Comparison of ENCODE assay signal across 15 cellular contexts in the genomic region with DNA sequence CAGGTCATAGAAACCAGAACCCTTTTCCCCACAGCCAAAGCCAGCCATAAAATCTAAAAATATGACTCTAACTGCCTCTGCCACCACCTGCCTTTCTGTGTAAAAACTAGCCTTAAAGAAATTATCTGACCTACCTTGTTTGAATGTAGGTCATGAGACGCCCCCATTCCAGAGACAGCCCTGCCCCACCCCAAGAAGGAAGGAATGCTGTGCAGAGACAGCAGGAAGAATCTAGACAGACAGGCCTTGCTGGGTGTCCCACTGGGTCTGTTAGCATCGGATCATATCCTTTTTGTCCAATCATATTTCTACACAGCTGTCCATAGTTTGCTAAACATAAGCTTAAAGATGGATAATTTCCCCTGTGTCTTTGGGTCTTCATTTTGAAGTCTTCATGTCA.
DNase-seq lines count a peak whose midpoint lies in the region; ATAC-seq and TF ChIP-seq lines count a peak whose summit lies in the region.
"Had no signal": no experiment of that assay in that cellular context is flagged by ENCODE, and none has a peak within 500 bp of the region (broad histone marks: within the 10 kb centered on the region; RNA-seq: fewer than 3 reads in every experiment).

No MANE protein-coding gene starts in this region.

- no peaks in the 10 kb centered on the region for H3K36me3 ChIP-seq in Loucy (ENCODE audit: insufficient read depth, low read length)
- no peaks in the 10 kb centered on the region for H3K36me3 ChIP-seq in trophoblast cell (ENCODE audit: control insufficient read depth in 1 of 2, insufficient read depth in 2 of 2, low read length in 2 of 2)

- H2BK5ac ChIP-seq in trophoblast cell (ENCODE audit: low read depth, low read length, poor library complexity) = peak overlapping the region; percentile 83

- H3F3A ChIP-seq in Loucy (ENCODE audit: low read depth) = 0 out of 2 replicates have a peak, but pooled peaks cover 4% of the 10 kb centered on the region

- H4K20me1 ChIP-seq in Loucy (ENCODE audit: insufficient read depth, low read length, poor library complexity, severe bottlenecking) = no peaks in the 10 kb centered on the region

- H3K9me3 Mint-ChIP-seq in glutamatergic neuron (ENCODE audit: unreplicated experiment) = peaks cover 12% of the 10 kb centered on the region
- H3K9me3 Mint-ChIP-seq: CD4-positive, alpha-beta memory T cell; GM23338; H9 had no signal

- H4K12ac ChIP-seq in trophoblast cell (ENCODE audit: low read depth, low read length) = no peak overlapping the region

- H3K4me1 ChIP-seq in Loucy (ENCODE audit: insufficient read depth, low read length, poor library complexity, severe bottlenecking) (peaks cover 51% of the 10 kb centered on the region), trophoblast cell (ENCODE audit: control insufficient read depth in 1 of 2, insufficient read depth in 2 of 2, low read length in 2 of 2) (peaks cover 13 to 19% of the 10 kb centered on the region in 2 experiments)

- no CpG with 5 or more reads among the region's 2 CpGs for WGBS in trophoblast cell (ENCODE audit: extremely low coverage, insufficient coverage, insufficient read length)

- H3K4me3 ChIP-seq in Loucy (ENCODE audit: low read length, poor library complexity, severe bottlenecking) = no peak overlapping the region
- H3K4me3 ChIP-seq in trophoblast cell (ENCODE audit: low read depth, low read length) = no peak overlapping the region
- H3K4me3 ChIP-seq: GM23338 had no signal

- H3K18ac ChIP-seq in trophoblast cell (ENCODE audit: low read length) = peak overlapping the region; percentile 15

- peak overlapping the region; percentile 81 for H3K27ac ChIP-seq in trophoblast cell (ENCODE audit: low read depth, low read length)

- H3K4me3 Mint-ChIP-seq in glutamatergic neuron (ENCODE audit: unreplicated experiment) = no peak overlapping the region
- H3K4me3 Mint-ChIP-seq: CD4-positive, alpha-beta memory T cell; GM23338; H9 had no signal

- H3K9me3 ChIP-seq in Loucy (ENCODE audit: insufficient read depth, low read depth, low read length) (no peaks in the 10 kb centered on the region), trophoblast cell (ENCODE audit: insufficient read depth, low read depth, low read length) (no peaks in the 10 kb centered on the region)

- peak overlapping the region; percentile 24 for H2AK5ac ChIP-seq in trophoblast cell (ENCODE audit: low read length)

- H3K27me3 ChIP-seq in Loucy (ENCODE audit: insufficient read depth, low read length, poor library complexity, severe bottlenecking) (no peaks in the 10 kb centered on the region), trophoblast cell (ENCODE audit: insufficient read depth, low read length) (no peaks in the 10 kb centered on the region)

- H2BK120ac ChIP-seq in trophoblast cell (ENCODE audit: insufficient read depth, low read length, poor library complexity) = peak overlapping the region; percentile 73

- H3K4ac ChIP-seq in trophoblast cell (ENCODE audit: low read depth, low read length) = no peak overlapping the region

- no peak for ATAC-seq in GM21423 (IDR thresholded peaks at IDR 0.05; ENCODE audit: unreplicated experiment)
- ATAC-seq: GM23338, HCT116 had no signal

- H3K79me2 ChIP-seq in Loucy (ENCODE audit: insufficient read depth, low read length) (no peaks in the 10 kb centered on the region), trophoblast cell (ENCODE audit: control insufficient read depth, insufficient read depth, low read length, poor library complexity) (no peaks in the 10 kb centered on the region)

- no peaks in the 10 kb centered on the region for H3K9me2 ChIP-seq in Loucy (replicated peaks; ENCODE audit: low read depth, low read length)

- no peaks in the 10 kb centered on the region for H3K36me3 Mint-ChIP-seq in glutamatergic neuron (ENCODE audit: unreplicated experiment)
- H3K36me3 Mint-ChIP-seq: CD4-positive, alpha-beta memory T cell had no signal

- H3K27ac Mint-ChIP-seq in glutamatergic neuron (ENCODE audit: unreplicated experiment) = peak overlapping the region; percentile 18
- H3K27ac Mint-ChIP-seq: GM23338, H9 had no signal

- no peak for TF ChIP-seq CTCF in Loucy (conservative IDR thresholded peaks at IDR 0.05; ENCODE audit: low read length)
- TF ChIP-seq CTCF in glutamatergic neuron (IDR thresholded peaks at IDR 0.05; ENCODE audit: partially characterized antibody, unreplicated experiment) = no peak

- H2AFZ ChIP-seq in Loucy (ENCODE audit: low read length) = no peak overlapping the region
- H2AFZ ChIP-seq in trophoblast cell (ENCODE audit: insufficient read depth, low read length, poor library complexity) = no peak overlapping the region
- H2AFZ ChIP-seq: GM23338 had no signal

- no peak overlapping the region for H3K14ac ChIP-seq in trophoblast cell (ENCODE audit: low read length)

- peaks cover 21% of the 10 kb centered on the region for H3K79me1 ChIP-seq in trophoblast cell (ENCODE audit: low read length)

- no peak overlapping the region for H3K23ac ChIP-seq in trophoblast cell (ENCODE audit: low read length)

- DNase-seq in glutamatergic neuron = no peak
- peak; percentile 67 to 75 for DNase-seq in trophoblast cell
- no peak for DNase-seq in stimulated activated CD8-positive, alpha-beta memory T cell treated with anti-CD3 and anti-CD28 coated beads, Interleukin-4, amount 100 ng/mL, for 48 hours
- DNase-seq in dedifferentiated amniotic fluid mesenchymal stem cell (ENCODE audit: extremely low spot score) = no peak
- DNase-seq in NCI-H1694 (lab: John Stamatoyannopoulos, UW) = no peak
- DNase-seq: C1 segment of cervical spinal cord; CD4-positive, alpha-beta memory T cell; COR-L47; DMS153; DND-41; H9 had no signal

- H4K8ac ChIP-seq in trophoblast cell (ENCODE audit: low read depth, low read length) = no peak overlapping the region

- peak overlapping the region; percentile 40 for H3K9ac ChIP-seq in Loucy (ENCODE audit: low read depth, low read length, poor library complexity, severe bottlenecking)
- H3K9ac ChIP-seq in trophoblast cell (ENCODE audit: low read length) = no peak overlapping the region

- H3K4me1 Mint-ChIP-seq in glutamatergic neuron (ENCODE audit: low read depth, unreplicated experiment) = peaks cover 16% of the 10 kb centered on the region

- peaks cover 7% of the 10 kb centered on the region for H3K27me3 Mint-ChIP-seq in glutamatergic neuron (ENCODE audit: unreplicated experiment)

- H4K91ac ChIP-seq in trophoblast cell (ENCODE audit: low read depth, low read length) = peak overlapping the region; percentile 93

- H3K4me2 ChIP-seq in Loucy (ENCODE audit: low read depth, low read length, poor library complexity, severe bottlenecking) (peak overlapping the region; percentile 27), trophoblast cell (ENCODE audit: low read length) (peak overlapping the region; percentile 13)
- H3K4me2 ChIP-seq: GM23338 had no signal

- H2BK12ac ChIP-seq in trophoblast cell (ENCODE audit: low read length) = peak overlapping the region; percentile 77

Comparison
In these comparisons a context has a peak if more than half of its experiments do, and no peak if none do; other contexts are left out.
1. DNase-seq: peak in trophoblast cell (2 of 2); none in glutamatergic neuron (single experiment), stimulated activated CD8-positive, alpha-beta memory T cell treated with anti-CD3 and anti-CD28 coated beads, Interleukin-4, amount 100 ng/mL, for 48 hours (single experiment), dedifferentiated amniotic fluid mesenchymal stem cell (single experiment) and NCI-H1694 (single experiment).